Comparison of ENCODE assay signal across 1 cellular context in the genomic region with DNA sequence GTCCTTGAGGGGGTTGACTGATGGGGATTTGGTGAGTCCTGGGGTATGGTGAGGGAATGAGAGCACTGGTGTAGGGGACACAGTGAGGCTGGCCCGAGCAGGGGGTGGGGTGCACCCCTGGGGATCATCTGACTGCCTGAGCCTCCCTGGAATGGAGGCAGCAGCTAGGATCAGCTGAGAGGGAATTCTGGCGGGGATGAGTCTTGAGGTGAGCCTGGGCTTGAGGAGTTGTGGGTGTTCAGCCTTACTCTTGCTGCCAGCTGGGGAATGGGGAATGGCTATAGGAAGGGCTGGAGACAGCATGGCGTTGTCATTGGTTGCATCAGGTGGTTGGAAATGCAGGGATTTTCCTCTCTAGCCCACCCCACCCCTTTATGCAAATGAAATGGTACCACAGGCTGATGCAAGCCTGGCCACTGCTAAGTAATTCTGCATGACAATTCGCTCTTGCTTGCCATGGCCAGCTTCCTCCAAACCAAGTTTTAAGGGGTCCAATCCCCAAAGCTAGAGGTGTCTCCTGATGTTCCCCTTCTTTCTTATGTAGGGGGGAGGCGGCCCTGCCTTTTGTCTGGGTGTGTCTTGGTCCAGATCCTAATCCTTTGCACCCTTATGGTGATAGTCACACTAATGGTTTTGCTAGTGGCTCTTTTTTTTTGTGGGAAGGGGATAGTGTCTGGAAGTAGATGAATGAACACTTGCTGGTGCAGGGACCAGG.
TF ChIP-seq lines count a peak whose summit lies in the region.

No MANE protein-coding gene starts in this region.

TF ChIP-seq in GM12878, 131 proteins besides CTCF, POLR2A, EP300 and RAD21 (continued from another document):
- TF ChIP-seq, protein P1, sequence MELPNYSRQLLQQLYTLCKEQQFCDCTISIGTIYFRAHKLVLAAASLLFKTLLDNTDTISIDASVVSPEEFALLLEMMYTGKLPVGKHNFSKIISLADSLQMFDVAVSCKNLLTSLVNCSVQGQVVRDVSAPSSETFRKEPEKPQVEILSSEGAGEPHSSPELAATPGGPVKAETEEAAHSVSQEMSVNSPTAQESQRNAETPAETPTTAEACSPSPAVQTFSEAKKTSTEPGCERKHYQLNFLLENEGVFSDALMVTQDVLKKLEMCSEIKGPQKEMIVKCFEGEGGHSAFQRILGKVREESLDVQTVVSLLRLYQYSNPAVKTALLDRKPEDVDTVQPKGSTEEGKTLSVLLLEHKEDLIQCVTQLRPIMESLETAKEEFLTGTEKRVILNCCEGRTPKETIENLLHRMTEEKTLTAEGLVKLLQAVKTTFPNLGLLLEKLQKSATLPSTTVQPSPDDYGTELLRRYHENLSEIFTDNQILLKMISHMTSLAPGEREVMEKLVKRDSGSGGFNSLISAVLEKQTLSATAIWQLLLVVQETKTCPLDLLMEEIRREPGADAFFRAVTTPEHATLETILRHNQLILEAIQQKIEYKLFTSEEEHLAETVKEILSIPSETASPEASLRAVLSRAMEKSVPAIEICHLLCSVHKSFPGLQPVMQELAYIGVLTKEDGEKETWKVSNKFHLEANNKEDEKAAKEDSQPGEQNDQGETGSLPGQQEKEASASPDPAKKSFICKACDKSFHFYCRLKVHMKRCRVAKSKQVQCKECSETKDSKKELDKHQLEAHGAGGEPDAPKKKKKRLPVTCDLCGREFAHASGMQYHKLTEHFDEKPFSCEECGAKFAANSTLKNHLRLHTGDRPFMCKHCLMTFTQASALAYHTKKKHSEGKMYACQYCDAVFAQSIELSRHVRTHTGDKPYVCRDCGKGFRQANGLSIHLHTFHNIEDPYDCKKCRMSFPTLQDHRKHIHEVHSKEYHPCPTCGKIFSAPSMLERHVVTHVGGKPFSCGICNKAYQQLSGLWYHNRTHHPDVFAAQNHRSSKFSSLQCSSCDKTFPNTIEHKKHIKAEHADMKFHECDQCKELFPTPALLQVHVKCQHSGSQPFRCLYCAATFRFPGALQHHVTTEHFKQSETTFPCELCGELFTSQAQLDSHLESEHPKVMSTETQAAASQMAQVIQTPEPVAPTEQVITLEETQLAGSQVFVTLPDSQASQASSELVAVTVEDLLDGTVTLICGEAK (IDR thresholded peaks at IDR 0.05; ENCODE audit: borderline replicate concordance) = no peak
- peak; percentile 69; the same call in 1 of the 2 replicates for TF ChIP-seq IKZF1 (conservative IDR thresholded peaks at IDR 0.05)
- peak in 1 of 2 experiments; percentile 93; a peak in 2 of 4 replicates for TF ChIP-seq CEBPB (IDR thresholded peaks at IDR 0.05; ENCODE audit: borderline replicate concordance in 1 of 2, low read depth in 2 of 2, low read length in 2 of 2)
- no peak for TF ChIP-seq BMI1 (IDR thresholded peaks at IDR 0.05; ENCODE audit: borderline replicate concordance)
- TF ChIP-seq JUND (IDR thresholded peaks at IDR 0.05; ENCODE audit: low read depth, low read length) = no peak
- TF ChIP-seq PAX5 (IDR thresholded peaks at IDR 0.05; ENCODE audit: borderline replicate concordance, low read depth, low read length) = no peak
- TF ChIP-seq CHD1 (IDR thresholded peaks at IDR 0.05; ENCODE audit: low read depth, low read length) = no peak
- TF ChIP-seq SIX5 (IDR thresholded peaks at IDR 0.05; ENCODE audit: low read depth, low read length, severe bottlenecking) = no peak
- TF ChIP-seq CHD4 (IDR thresholded peaks at IDR 0.05) = no peak
- TF ChIP-seq IKZF2 (IDR thresholded peaks at IDR 0.05) = peak in 1 of 2 experiments; percentile 37; a peak in 2 of 4 replicates
- no peak for TF ChIP-seq KLF5 (IDR thresholded peaks at IDR 0.05; ENCODE audit: partially characterized antibody)
- no peak for TF ChIP-seq MYC (IDR thresholded peaks at IDR 0.05; ENCODE audit: insufficient read depth, insufficient read length, insufficient replicate concordance, low read length, severe bottlenecking)
- peak; percentile 75 for TF ChIP-seq RUNX3 (IDR thresholded peaks at IDR 0.05; ENCODE audit: low read length)
- TF ChIP-seq RFX5 (IDR thresholded peaks at IDR 0.05; ENCODE audit: low read depth, low read length) = no peak
- TF ChIP-seq EZH2 (IDR thresholded peaks at IDR 0.05; ENCODE audit: borderline replicate concordance, control insufficient read depth, low read depth, low read length) = no peak
- no peak for TF ChIP-seq ZNF217 (IDR thresholded peaks at IDR 0.05)
- no peak for TF ChIP-seq NR2C1 (IDR thresholded peaks at IDR 0.05)
- peak; percentile 37; the same call in 1 of the 2 replicates for TF ChIP-seq RAD51 (IDR thresholded peaks at IDR 0.05)
- no peak for TF ChIP-seq SUPT20H (IDR thresholded peaks at IDR 0.05; ENCODE audit: borderline replicate concordance, control insufficient read depth, low read depth, low read length)
- peak; percentile 98 for TF ChIP-seq POU2F2 (IDR thresholded peaks at IDR 0.05; ENCODE audit: borderline replicate concordance, low read depth, low read length)
- no peak for TF ChIP-seq ESRRA (IDR thresholded peaks at IDR 0.05; ENCODE audit: low read length)
